8 cellular contexts compared by ENCODE assay signal in the genomic region with DNA sequence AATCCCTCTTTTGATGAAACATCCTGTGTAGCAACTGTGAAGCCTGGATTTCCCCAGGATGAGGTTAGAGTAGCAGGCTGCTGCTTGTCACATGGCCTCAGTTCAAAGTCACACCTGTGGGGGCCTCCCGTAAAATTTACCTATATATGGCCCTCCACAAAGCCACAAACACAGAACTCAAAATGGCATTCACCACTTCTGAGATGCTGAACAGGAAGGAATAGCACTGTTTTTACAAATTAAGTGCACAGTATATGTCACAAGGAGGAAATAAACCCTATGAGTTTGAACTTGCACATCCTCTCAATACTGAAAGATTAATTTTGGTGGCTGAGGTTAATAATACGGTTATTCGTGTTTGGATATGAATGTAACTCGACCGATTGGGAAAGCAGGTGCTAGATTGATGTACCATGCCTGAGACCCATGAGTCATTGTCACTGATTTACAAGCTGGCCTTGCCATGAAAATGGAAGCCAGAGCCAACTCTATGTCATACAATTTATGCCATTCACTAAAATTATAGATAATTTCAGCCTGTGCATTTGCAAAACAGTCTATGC.
A peak's percentile ranks its signal among the peaks of the same experiment; 100 is the strongest.
DNase-seq lines count a peak whose midpoint lies in the region; ATAC-seq and TF ChIP-seq lines count a peak whose summit lies in the region.

No MANE protein-coding gene starts in this region.

- H3K36me3 ChIP-seq in sigmoid colon: no peaks in the 10 kb centered on the region

- 33 to 77% methylated on average over 5 of the region's 5 CpGs for WGBS in sigmoid colon, 2 donors

- peak overlapping the region; percentile 76 for H3K27ac Mint-ChIP-seq in activated CD8-positive, alpha-beta memory T cell treated with anti-CD3 and anti-CD28 coated beads, Interleukin-2, amount 10 ng/mL, durations not matched to agents 7 days and 5 days
- peak overlapping the region; percentile 91 to 100 (median 98) for H3K27ac Mint-ChIP-seq in naive B cell
- H3K27ac Mint-ChIP-seq in glutamatergic neuron (ENCODE audit: unreplicated experiment): no peak overlapping the region

- TF ChIP-seq EP300 in sigmoid colon (IDR thresholded peaks at IDR 0.05): no peak

- no peaks in the 10 kb centered on the region for H3K9me3 ChIP-seq in sigmoid colon

- H3K27me3 ChIP-seq in sigmoid colon: no peaks in the 10 kb centered on the region

- no peak overlapping the region for H3K27ac ChIP-seq in sigmoid colon

- ATAC-seq in GM19397 (IDR thresholded peaks at IDR 0.05; ENCODE audit: unreplicated experiment) (peak; percentile 93), HG03354 (IDR thresholded peaks at IDR 0.05; ENCODE audit: poor library complexity, severe bottlenecking, unreplicated experiment) (peak; percentile 95), naive B cell (ENCODE audit: low read depth in 2 of 2) (peak; percentile 89 to 91)
- peak; percentile 86 for ATAC-seq in activated CD8-positive, alpha-beta memory T cell treated with anti-CD3 and anti-CD28 coated beads, Interleukin-2, amount 10 ng/mL, durations not matched to agents 7 days and 5 days

- TF ChIP-seq CTCF in sigmoid colon (IDR thresholded peaks at IDR 0.05) (no peak), glutamatergic neuron (IDR thresholded peaks at IDR 0.05; ENCODE audit: partially characterized antibody, unreplicated experiment) (no peak)

- peak; percentile 82 for DNase-seq in activated CD8-positive, alpha-beta memory T cell treated with anti-CD3 and anti-CD28 coated beads, Interleukin-2, amount 10 ng/mL, durations not matched to agents 7 days and 5 days
- DNase-seq in naive B cell (peak; percentile 86), NCI-H510A treated with DMSO at 0.1 percent for 48 hours (lab: John Stamatoyannopoulos, UW) (no peak), pons (ENCODE audit: low spot score) (no peak), sigmoid colon (no peak), glutamatergic neuron (no peak)

- H3K4me3 Mint-ChIP-seq in activated CD8-positive, alpha-beta memory T cell treated with anti-CD3 and anti-CD28 coated beads, Interleukin-2, amount 10 ng/mL, durations not matched to agents 7 days and 5 days: no peak overlapping the region
- peak overlapping the region in 7 of 8 donors; percentile 8 to 77 (median 39) for H3K4me3 Mint-ChIP-seq in naive B cell
- H3K4me3 Mint-ChIP-seq in glutamatergic neuron (ENCODE audit: unreplicated experiment): no peak overlapping the region

- peaks cover 52% of the 10 kb centered on the region for H3K4me1 Mint-ChIP-seq in activated CD8-positive, alpha-beta memory T cell treated with anti-CD3 and anti-CD28 coated beads, Interleukin-2, amount 10 ng/mL, durations not matched to agents 7 days and 5 days
- H3K4me1 Mint-ChIP-seq in naive B cell (peaks cover 28 to 62% (median 46%) of the 10 kb centered on the region in 3 donors), glutamatergic neuron (ENCODE audit: low read depth, unreplicated experiment) (peaks cover 4% of the 10 kb centered on the region)

- H3K4me1 ChIP-seq in sigmoid colon: no peaks in the 10 kb centered on the region

- no peak for TF ChIP-seq POLR2A in sigmoid colon (IDR thresholded peaks at IDR 0.05)

- H3K4me3 ChIP-seq in sigmoid colon: no peak overlapping the region

- intact Hi-C loops in sigmoid colon (cut with DNase I): no loop called here

- H3K9me3 Mint-ChIP-seq in activated CD8-positive, alpha-beta memory T cell treated with anti-CD3 and anti-CD28 coated beads, Interleukin-2, amount 10 ng/mL, durations not matched to agents 7 days and 5 days (ENCODE audit: low read depth): no peaks in the 10 kb centered on the region
- H3K9me3 Mint-ChIP-seq in naive B cell (no peaks in the 10 kb centered on the region), glutamatergic neuron (ENCODE audit: unreplicated experiment) (no peaks in the 10 kb centered on the region)

- H3K36me3 Mint-ChIP-seq in activated CD8-positive, alpha-beta memory T cell treated with anti-CD3 and anti-CD28 coated beads, Interleukin-2, amount 10 ng/mL, durations not matched to agents 7 days and 5 days: peaks cover 5% of the 10 kb centered on the region
- H3K36me3 Mint-ChIP-seq in naive B cell (no peaks in the 10 kb centered on the region), glutamatergic neuron (ENCODE audit: unreplicated experiment) (no peaks in the 10 kb centered on the region)

- no peaks in the 10 kb centered on the region for H3K27me3 Mint-ChIP-seq in activated CD8-positive, alpha-beta memory T cell treated with anti-CD3 and anti-CD28 coated beads, Interleukin-2, amount 10 ng/mL, durations not matched to agents 7 days and 5 days
- H3K27me3 Mint-ChIP-seq in naive B cell (no peaks in the 10 kb centered on the region), glutamatergic neuron (ENCODE audit: unreplicated experiment) (no peaks in the 10 kb centered on the region)

- CTCF ChIA-PET in activated CD8-positive, alpha-beta memory T cell treated with anti-CD3 and anti-CD28 coated beads, Interleukin-2, amount 10 ng/mL, durations not matched to agents 7 days and 5 days (lab: Charles Lee): interaction anchor here (1.0 kb wide), 1 partner anchor 25 kb away, joined by 3 read pairs; no protein-coding TSS in a partner anchor

Comparison
In these comparisons a context has a peak if more than half of its experiments do, and no peak if none do; other contexts are left out.
1. DNase-seq: peak in activated CD8-positive, alpha-beta memory T cell treated with anti-CD3 and anti-CD28 coated beads, Interleukin-2, amount 10 ng/mL, durations not matched to agents 7 days and 5 days (single experiment) and naive B cell (single experiment); none in NCI-H510A treated with DMSO at 0.1 percent for 48 hours (single experiment), pons (single experiment), sigmoid colon (single experiment) and glutamatergic neuron (single experiment).
2. H3K4me3 Mint-ChIP-seq: peak in naive B cell (7 of 8); none in activated CD8-positive, alpha-beta memory T cell treated with anti-CD3 and anti-CD28 coated beads, Interleukin-2, amount 10 ng/mL, durations not matched to agents 7 days and 5 days (single experiment) and glutamatergic neuron (single experiment).
3. Peak in every context shown above with its lines, with median percentiles within 50 percentile points of each other: ATAC-seq.